ENCODE assay signal across 22 cellular contexts in genomic region chr5:68689010-68689409, GRCh38.
"Had no signal": no experiment of that assay in that cellular context is flagged by ENCODE, and none has a peak within 500 bp of the region (broad histone marks: within the 10 kb centered on the region; RNA-seq: fewer than 3 reads in every experiment).

No MANE protein-coding gene starts in this region.

- H3K4me3 Mint-ChIP-seq: activated CD4-positive, alpha-beta T cell treated with anti-CD3 and anti-CD28 coated beads for 36 hours; activated naive CD4-positive, alpha-beta T cell treated with anti-CD3 and anti-CD28 coated beads, Interleukin-2, amount 50 U/mL, for 24 hours; activated naive CD8-positive, alpha-beta T cell treated with anti-CD3 and anti-CD28 coated beads, Interleukin-2, amount 10 ng/mL, durations not matched to agents 7 days and 5 days; activated T-cell treated with anti-CD3 and anti-CD28 coated beads, Interleukin-2, amount 50 U/mL, for 24 hours; activated T-cell treated with anti-CD3 and anti-CD28 coated beads, Interleukin-2, amount 50 U/mL, for 72 hours; brain had no signal

- H3K27ac Mint-ChIP-seq: activated CD4-positive, alpha-beta T cell treated with anti-CD3 and anti-CD28 coated beads for 36 hours; activated naive CD4-positive, alpha-beta T cell treated with anti-CD3 and anti-CD28 coated beads, Interleukin-2, amount 50 U/mL, for 24 hours; activated naive CD8-positive, alpha-beta T cell treated with anti-CD3 and anti-CD28 coated beads, Interleukin-2, amount 10 ng/mL, durations not matched to agents 7 days and 5 days; activated T-cell treated with anti-CD3 and anti-CD28 coated beads, Interleukin-2, amount 50 U/mL, for 24 hours; activated T-cell treated with anti-CD3 and anti-CD28 coated beads, Interleukin-2, amount 50 U/mL, for 72 hours had no signal

- DNase-seq: activated CD4-positive, alpha-beta T cell treated with anti-CD3 and anti-CD28 coated beads for 36 hours; activated CD4-positive, alpha-beta T cell treated with anti-CD3 and anti-CD28 coated beads, Interleukin-2, amount 50 U/mL, for 1 hour; activated CD4-positive, alpha-beta T cell treated with anti-CD3 and anti-CD28 coated beads, Interleukin-2, amount 50 U/mL, for 48 hours; activated CD4-positive, CD25-positive, alpha-beta regulatory T cell; activated CD4-positive, CD25-positive, alpha-beta regulatory T cell treated with anti-CD3 and anti-CD28 coated beads, Interleukin-2, amount 50 U/mL, for 72 hours; activated CD8-positive, alpha-beta memory T cell treated with anti-CD3 and anti-CD28 coated beads, Interleukin-2, amount 50 U/mL, for 48 hours; activated effector memory CD4-positive, alpha-beta T cell treated with Interleukin-2 at 50 U/mL for 16 hours; activated gamma-delta T cell treated with Interleukin-2 at 50 U/mL for 16 hours; activated naive CD4-positive, alpha-beta T cell treated with Interleukin-2 at 50 U/mL for 16 hours; activated naive CD8-positive, alpha-beta T cell treated with anti-CD3 and anti-CD28 coated beads, Interleukin-2, amount 10 ng/mL, durations not matched to agents 7 days and 5 days; activated T-cell treated with anti-CD3 and anti-CD28 coated beads for 4 hours; activated T-cell treated with anti-CD3 and anti-CD28 coated beads, Interleukin-2, amount 50 U/mL, for 24 hours; activated T-cell treated with anti-CD3 and anti-CD28 coated beads, Interleukin-2, amount 50 U/mL, for 72 hours; central memory CD4-positive, alpha-beta T cell; cerebellar nuclear complex; colonic mucosa; effector CD8-positive, alpha-beta T cell; foreskin fibroblast; head of caudate nucleus; T-helper 2 cell had no signal

- H3K4me1 Mint-ChIP-seq: activated CD4-positive, alpha-beta T cell treated with anti-CD3 and anti-CD28 coated beads for 36 hours; activated naive CD4-positive, alpha-beta T cell treated with anti-CD3 and anti-CD28 coated beads, Interleukin-2, amount 50 U/mL, for 24 hours; activated naive CD8-positive, alpha-beta T cell treated with anti-CD3 and anti-CD28 coated beads, Interleukin-2, amount 10 ng/mL, durations not matched to agents 7 days and 5 days had no signal

- ATAC-seq: activated CD4-positive, alpha-beta T cell treated with anti-CD3 and anti-CD28 coated beads for 36 hours had no signal

- H3K27me3 Mint-ChIP-seq: activated CD4-positive, alpha-beta T cell treated with anti-CD3 and anti-CD28 coated beads for 36 hours; activated naive CD4-positive, alpha-beta T cell treated with anti-CD3 and anti-CD28 coated beads, Interleukin-2, amount 50 U/mL, for 24 hours; activated T-cell treated with anti-CD3 and anti-CD28 coated beads, Interleukin-2, amount 50 U/mL, for 24 hours had no signal

- H3K36me3 Mint-ChIP-seq: activated naive CD4-positive, alpha-beta T cell treated with anti-CD3 and anti-CD28 coated beads, Interleukin-2, amount 50 U/mL, for 24 hours; brain had no signal
